In the genomic region with DNA sequence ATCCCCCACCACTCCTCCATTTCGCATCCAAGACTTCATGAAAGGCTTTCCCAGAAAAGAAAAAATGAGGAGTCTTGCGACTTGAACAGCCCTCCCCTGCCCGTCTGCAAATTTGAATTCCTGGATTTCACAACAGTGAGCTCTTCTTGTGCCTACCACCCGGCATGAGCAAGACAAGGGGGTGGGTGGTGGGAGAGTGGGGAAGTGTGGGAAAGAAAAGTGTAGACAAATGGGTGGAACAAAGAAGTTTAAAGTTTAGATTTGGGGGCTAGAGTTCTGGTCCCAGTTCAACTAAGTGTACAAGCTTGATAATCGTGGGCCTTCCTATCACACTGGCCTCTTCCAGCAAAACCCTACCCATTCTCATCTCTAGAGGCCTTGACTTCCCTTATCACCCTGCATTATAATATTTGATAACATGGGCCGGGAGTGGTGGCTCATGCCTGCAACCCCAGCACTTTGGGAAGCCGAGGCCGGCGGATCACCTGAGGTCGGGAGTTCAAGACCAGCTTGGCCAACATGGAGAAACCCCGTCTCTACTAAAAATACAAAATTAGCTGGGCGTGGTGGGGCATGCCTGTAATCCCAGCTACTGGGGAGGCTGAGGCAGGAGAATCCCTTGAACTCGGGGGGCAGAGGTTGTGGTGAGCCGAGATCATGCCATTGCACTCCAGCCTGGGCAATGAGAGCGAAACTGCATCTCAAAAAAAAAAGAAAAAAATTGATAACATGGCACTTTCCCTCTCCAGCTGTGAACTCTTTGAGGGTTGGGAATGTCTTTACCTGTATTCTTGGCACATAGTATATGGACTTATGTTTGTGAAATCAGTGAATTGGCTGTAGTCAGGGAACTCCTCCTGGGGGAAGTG, we compare ENCODE assay signal across 8 cellular contexts. TPM values are rescaled to one million over a fixed set of nuclear protein-coding genes. Genes with fewer than 3 reads are reported as not detected.
DNase-seq lines count a peak whose midpoint lies in the region; ATAC-seq, FAIRE-seq and TF ChIP-seq lines count a peak whose summit lies in the region.

No MANE protein-coding gene starts in this region.

- peak overlapping the region; percentile 99 for H3K4me2 ChIP-seq in astrocyte (ENCODE audit: low read length)

- intact Hi-C loops in lower leg skin (cut with DNase I; ENCODE audit: low total_unique reads) (no loop called here), upper lobe of right lung (cut with DNase I) (no loop called here)

- peak overlapping the region; percentile 40 for H2AFZ ChIP-seq in astrocyte (ENCODE audit: low read depth, low read length)

- FAIRE-seq in astrocyte (lab: Jason Lieb, UNC): no peak

- peak overlapping the region; percentile 76 for H3K27ac Mint-ChIP-seq in activated naive CD4-positive, alpha-beta T cell treated with anti-CD3 and anti-CD28 coated beads, Interleukin-2, amount 10 ng/mL, durations not matched to agents 7 days and 5 days
- H3K27ac Mint-ChIP-seq in astrocyte (ENCODE audit: unreplicated experiment): peak overlapping the region; percentile 79

- H4K20me1 ChIP-seq in astrocyte (ENCODE audit: insufficient read depth, low read length): peaks cover 32% of the 10 kb centered on the region

- peaks cover 85% of the 10 kb centered on the region for H3K4me1 Mint-ChIP-seq in activated naive CD4-positive, alpha-beta T cell treated with anti-CD3 and anti-CD28 coated beads, Interleukin-2, amount 10 ng/mL, durations not matched to agents 7 days and 5 days
- peaks cover 31% of the 10 kb centered on the region for H3K4me1 Mint-ChIP-seq in astrocyte (ENCODE audit: low read depth, unreplicated experiment)

- H3K27ac ChIP-seq in astrocyte (ENCODE audit: low read depth, low read length) (peak overlapping the region; percentile 58), upper lobe of right lung (peak overlapping the region; percentile 82)

- 56 to 59% methylated on average over 15 of the region's 15 CpGs for WGBS in lower leg skin, 2 donors

- peak overlapping the region; percentile 82 for H3K4me3 ChIP-seq in astrocyte (ENCODE audit: insufficient read depth, low read depth, low read length)
- H3K4me3 ChIP-seq in lower leg skin (ENCODE audit: low read depth, poor library complexity, severe bottlenecking): peak overlapping the region; percentile 77
- H3K4me3 ChIP-seq in upper lobe of right lung: peak overlapping the region; percentile 80

- H3K27me3 Mint-ChIP-seq in activated naive CD4-positive, alpha-beta T cell treated with anti-CD3 and anti-CD28 coated beads, Interleukin-2, amount 10 ng/mL, durations not matched to agents 7 days and 5 days: no peaks in the 10 kb centered on the region
- no peaks in the 10 kb centered on the region for H3K27me3 Mint-ChIP-seq in astrocyte (ENCODE audit: low read depth, unreplicated experiment)

- H3K27me3 ChIP-seq in astrocyte (ENCODE audit: insufficient read depth, low read length): no peaks in the 10 kb centered on the region
- H3K27me3 ChIP-seq in upper lobe of right lung: no peaks in the 10 kb centered on the region

- DNase-seq in activated naive CD4-positive, alpha-beta T cell treated with anti-CD3 and anti-CD28 coated beads, Interleukin-2, amount 10 ng/mL, durations not matched to agents 7 days and 5 days: no peak
- no peak for DNase-seq in activated naive CD4-positive, alpha-beta T cell (lab: John Stamatoyannopoulos, UW)
- DNase-seq in astrocyte (ENCODE audit: low read depth) (peak; percentile 41), lower leg skin (ENCODE audit: low spot score in 2 of 2) (no peak), upper lobe of right lung (no peak), C1 segment of cervical spinal cord (lab: John Stamatoyannopoulos, UW) (no peak), NCI-H446 treated with DMSO at 0.1 percent for 48 hours (lab: John Stamatoyannopoulos, UW) (no peak)

- H3K9me3 Mint-ChIP-seq in activated naive CD4-positive, alpha-beta T cell treated with anti-CD3 and anti-CD28 coated beads, Interleukin-2, amount 10 ng/mL, durations not matched to agents 7 days and 5 days: no peaks in the 10 kb centered on the region
- no peaks in the 10 kb centered on the region for H3K9me3 Mint-ChIP-seq in astrocyte (ENCODE audit: unreplicated experiment)

- peak overlapping the region; percentile 90 for H3K4me3 Mint-ChIP-seq in activated naive CD4-positive, alpha-beta T cell treated with anti-CD3 and anti-CD28 coated beads, Interleukin-2, amount 10 ng/mL, durations not matched to agents 7 days and 5 days
- peak overlapping the region; percentile 83 for H3K4me3 Mint-ChIP-seq in astrocyte (ENCODE audit: unreplicated experiment)

- ATAC-seq in upper lobe of right lung (no peak), GM18873 (IDR thresholded peaks at IDR 0.05; ENCODE audit: low FRiP score, unreplicated experiment) (no peak)

- TF ChIP-seq CTCF in astrocyte (IDR thresholded peaks at IDR 0.05; ENCODE audit: insufficient read depth, low read depth, low read length): no peak
- no peak for TF ChIP-seq CTCF in lower leg skin (IDR thresholded peaks at IDR 0.05)
- TF ChIP-seq CTCF in upper lobe of right lung (IDR thresholded peaks at IDR 0.05): no peak

- TF ChIP-seq POLR2A in lower leg skin (IDR thresholded peaks at IDR 0.05): no peak

- peak overlapping the region; percentile 85 for H3K9ac ChIP-seq in astrocyte (ENCODE audit: low read length)

- H3K36me3 Mint-ChIP-seq in activated naive CD4-positive, alpha-beta T cell treated with anti-CD3 and anti-CD28 coated beads, Interleukin-2, amount 10 ng/mL, durations not matched to agents 7 days and 5 days: peaks cover 65% of the 10 kb centered on the region
- H3K36me3 Mint-ChIP-seq in astrocyte (ENCODE audit: low read depth, unreplicated experiment): peaks cover 17% of the 10 kb centered on the region

- peaks cover 83% of the 10 kb centered on the region for H3K79me2 ChIP-seq in astrocyte (ENCODE audit: insufficient read depth, low read length)

- H3K4me1 ChIP-seq in astrocyte (ENCODE audit: insufficient read depth, low read length) (peaks cover 43% of the 10 kb centered on the region), upper lobe of right lung (peaks cover 46% of the 10 kb centered on the region)

- H3K36me3 ChIP-seq in astrocyte (ENCODE audit: insufficient read depth, low read length) (peaks cover 5% of the 10 kb centered on the region), upper lobe of right lung (peaks cover 34% of the 10 kb centered on the region)

- H3K9me3 ChIP-seq in astrocyte (ENCODE audit: insufficient read depth, low read depth, low read length) (no peaks in the 10 kb centered on the region), upper lobe of right lung (no peaks in the 10 kb centered on the region)

- CTCF ChIA-PET in activated naive CD4-positive, alpha-beta T cell treated with anti-CD3 and anti-CD28 coated beads, Interleukin-2, amount 10 ng/mL, durations not matched to agents 7 days and 5 days (lab: Charles Lee): interaction anchor here (0.6 to 1.5 kb wide), 3 partner anchors 168 to 1640 kb away, joined by 3 to 4 read pairs (median 3); no protein-coding TSS in a partner anchor

RNA-seq across cellular contexts. Expression of a gene that starts 0.7 kb away (rescaled TPM):
- total RNA-seq in astrocyte: 14.7 and 15.5 TPM in 2 replicates
- total RNA-seq in lower leg skin: 10 to 100 TPM; 35.8 to 39.9 (median 37.2) TPM
- total RNA-seq in upper lobe of right lung: 25.6 TPM

RNA-seq across cellular contexts. Expression of a gene that starts 3.6 kb away (rescaled TPM):
- total RNA-seq in astrocyte (11.7 and 13.8 TPM in 2 replicates), lower leg skin (10 to 100 TPM; 22.3 to 32.5 (median 24.3) TPM), upper lobe of right lung (13.9 TPM)

RNA-seq across cellular contexts. Expression of a gene that starts 4.6 kb away (rescaled TPM):
- total RNA-seq in astrocyte: 200 and 208 TPM in 2 replicates
- 100 to 1,000 TPM; 328 to 447 (median 416) TPM for total RNA-seq in lower leg skin
- total RNA-seq in upper lobe of right lung: 114 TPM

RNA-seq across cellular contexts. Expression of a gene that starts 5.5 kb away (rescaled TPM):
- total RNA-seq in astrocyte (0.89 and 1.2 TPM in 2 replicates), lower leg skin (1 to 10 TPM; 1.7 to 7.2 (median 2.5) TPM), upper lobe of right lung (2.6 TPM)

RNA-seq across cellular contexts. Expression of a gene that starts 8.5 kb away (rescaled TPM):
- total RNA-seq in astrocyte: 17.5 and 20.3 TPM in 2 replicates
- 10 to 100 TPM in 1 of 4 donors, 1 to 10 TPM in 3; 4.2 to 21.3 (median 7.1) TPM for total RNA-seq in lower leg skin
- total RNA-seq in upper lobe of right lung: 12.6 TPM
